38 cellular contexts compared by ENCODE assay signal in the genomic region with DNA sequence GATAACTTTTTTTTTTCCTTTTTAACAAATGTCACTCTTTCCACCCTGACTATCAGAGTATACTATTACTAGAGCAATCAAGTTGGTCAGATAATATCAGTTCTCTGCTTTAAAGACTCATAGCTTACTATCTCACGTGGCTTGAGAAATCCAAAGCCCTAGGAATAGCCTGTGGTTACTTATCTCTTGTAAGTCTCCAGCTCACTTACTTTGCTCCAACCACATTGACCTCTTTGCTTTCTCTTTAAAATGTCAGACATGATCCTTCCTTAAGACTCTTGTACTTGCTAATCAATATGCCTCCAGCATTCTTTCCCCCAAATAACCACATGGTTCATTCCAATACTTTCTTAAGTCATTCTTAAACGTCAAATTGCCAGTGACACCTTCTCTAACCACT.
"Had no signal": no experiment of that assay in that cellular context is flagged by ENCODE, and none has a peak within 500 bp of the region (broad histone marks: within the 10 kb centered on the region; RNA-seq: fewer than 3 reads in every experiment).

No MANE protein-coding gene starts in this region.

- H3K4me1 Mint-ChIP-seq: activated CD4-positive, alpha-beta memory T cell treated with anti-CD3 and anti-CD28 coated beads, Interleukin-2, amount 10 ng/mL, durations not matched to agents 7 days and 5 days; activated CD8-positive, alpha-beta memory T cell treated with anti-CD3 and anti-CD28 coated beads, Interleukin-2, amount 10 ng/mL, durations not matched to agents 7 days and 5 days; activated naive CD4-positive, alpha-beta T cell treated with anti-CD3 and anti-CD28 coated beads, Interleukin-2, amount 10 ng/mL, durations not matched to agents 7 days and 5 days; activated naive CD8-positive, alpha-beta T cell treated with anti-CD3 and anti-CD28 coated beads, Interleukin-2, amount 50 U/mL, for 24 hours had no signal

- H3K4me1 ChIP-seq: body of pancreas, Peyer's patch had no signal

- H3K36me3 ChIP-seq: Peyer's patch had no signal

- FAIRE-seq: bronchial epithelial cell, colon had no signal

- DNase-seq: activated CD4-positive, alpha-beta memory T cell treated with anti-CD3 and anti-CD28 coated beads, Interleukin-2, amount 10 ng/mL, durations not matched to agents 7 days and 5 days; activated CD4-positive, alpha-beta T cell treated with anti-CD3 and anti-CD28 coated beads for 1 hour; activated CD4-positive, alpha-beta T cell treated with anti-CD3 and anti-CD28 coated beads for 48 hours; activated CD4-positive, CD25-positive, alpha-beta regulatory T cell; activated CD8-positive, alpha-beta memory T cell treated with anti-CD3 and anti-CD28 coated beads for 24 hours; activated CD8-positive, alpha-beta memory T cell treated with anti-CD3 and anti-CD28 coated beads, Interleukin-2, amount 10 ng/mL, durations not matched to agents 7 days and 5 days; activated CD8-positive, alpha-beta memory T cell treated with anti-CD3 and anti-CD28 coated beads, Interleukin-2, amount 50 U/mL, for 48 hours; activated effector memory CD4-positive, alpha-beta T cell treated with Interleukin-2 at 50 U/mL for 16 hours; activated naive CD4-positive, alpha-beta T cell treated with anti-CD3 and anti-CD28 coated beads, Interleukin-2, amount 10 ng/mL, durations not matched to agents 7 days and 5 days; activated naive CD8-positive, alpha-beta T cell treated with anti-CD3 and anti-CD28 coated beads, Interleukin-2, amount 50 U/mL, for 24 hours; activated T-cell treated with anti-CD3 and anti-CD28 coated beads, Interleukin-2, amount 50 U/mL, for 48 hours; amniotic stem cell; aorta; body of pancreas; caudate nucleus; cerebellar nuclear complex; Kasumi-1; KG1; MM.1S; MV-4-11; NCI-H1092; NCI-H1436 treated with DMSO at 0.1 percent for 48 hours; NCI-H1694 treated with DMSO at 0.1 percent for 48 hours; NCI-H2029; NCI-H345; NCI-H524 treated with DMSO at 0.1 percent for 48 hours; PC-3; Peyer's patch; SIG-M5; SW 1271; T-helper 1 cell; T1000 had no signal

- H3K27ac Mint-ChIP-seq: activated CD4-positive, alpha-beta memory T cell treated with anti-CD3 and anti-CD28 coated beads, Interleukin-2, amount 10 ng/mL, durations not matched to agents 7 days and 5 days; activated CD8-positive, alpha-beta memory T cell treated with anti-CD3 and anti-CD28 coated beads, Interleukin-2, amount 10 ng/mL, durations not matched to agents 7 days and 5 days; activated naive CD4-positive, alpha-beta T cell treated with anti-CD3 and anti-CD28 coated beads, Interleukin-2, amount 10 ng/mL, durations not matched to agents 7 days and 5 days; activated naive CD8-positive, alpha-beta T cell; activated naive CD8-positive, alpha-beta T cell treated with anti-CD3 and anti-CD28 coated beads, Interleukin-2, amount 50 U/mL, for 24 hours had no signal

- ATAC-seq: activated CD8-positive, alpha-beta memory T cell treated with anti-CD3 and anti-CD28 coated beads, Interleukin-2, amount 10 ng/mL, durations not matched to agents 7 days and 5 days; activated naive CD8-positive, alpha-beta T cell treated with anti-CD3 and anti-CD28 coated beads, Interleukin-2, amount 50 U/mL, for 24 hours; body of pancreas; PC-3; Right ventricle myocardium inferior had no signal

- H3K27ac ChIP-seq: body of pancreas, Peyer's patch, RWPE1, VCaP had no signal

- H3K4me3 ChIP-seq: body of pancreas, Peyer's patch had no signal

- H3K36me3 Mint-ChIP-seq: activated CD8-positive, alpha-beta memory T cell treated with anti-CD3 and anti-CD28 coated beads, Interleukin-2, amount 10 ng/mL, durations not matched to agents 7 days and 5 days; activated naive CD4-positive, alpha-beta T cell treated with anti-CD3 and anti-CD28 coated beads, Interleukin-2, amount 10 ng/mL, durations not matched to agents 7 days and 5 days; activated naive CD8-positive, alpha-beta T cell had no signal

- H3K27me3 ChIP-seq: body of pancreas, Peyer's patch had no signal

- H3K27me3 Mint-ChIP-seq: activated CD4-positive, alpha-beta memory T cell treated with anti-CD3 and anti-CD28 coated beads, Interleukin-2, amount 10 ng/mL, durations not matched to agents 7 days and 5 days; activated CD8-positive, alpha-beta memory T cell treated with anti-CD3 and anti-CD28 coated beads, Interleukin-2, amount 10 ng/mL, durations not matched to agents 7 days and 5 days; activated naive CD4-positive, alpha-beta T cell treated with anti-CD3 and anti-CD28 coated beads, Interleukin-2, amount 10 ng/mL, durations not matched to agents 7 days and 5 days; activated naive CD8-positive, alpha-beta T cell; activated naive CD8-positive, alpha-beta T cell treated with anti-CD3 and anti-CD28 coated beads, Interleukin-2, amount 50 U/mL, for 24 hours had no signal

- H3K9me3 ChIP-seq: body of pancreas, Peyer's patch had no signal

- H3K4me3 Mint-ChIP-seq: activated CD4-positive, alpha-beta memory T cell treated with anti-CD3 and anti-CD28 coated beads, Interleukin-2, amount 10 ng/mL, durations not matched to agents 7 days and 5 days; activated CD8-positive, alpha-beta memory T cell treated with anti-CD3 and anti-CD28 coated beads, Interleukin-2, amount 10 ng/mL, durations not matched to agents 7 days and 5 days; activated naive CD4-positive, alpha-beta T cell treated with anti-CD3 and anti-CD28 coated beads, Interleukin-2, amount 10 ng/mL, durations not matched to agents 7 days and 5 days; activated naive CD8-positive, alpha-beta T cell; activated naive CD8-positive, alpha-beta T cell treated with anti-CD3 and anti-CD28 coated beads, Interleukin-2, amount 50 U/mL, for 24 hours had no signal
